Comparison of ENCODE assay signal across 17 cellular contexts in the genomic region with DNA sequence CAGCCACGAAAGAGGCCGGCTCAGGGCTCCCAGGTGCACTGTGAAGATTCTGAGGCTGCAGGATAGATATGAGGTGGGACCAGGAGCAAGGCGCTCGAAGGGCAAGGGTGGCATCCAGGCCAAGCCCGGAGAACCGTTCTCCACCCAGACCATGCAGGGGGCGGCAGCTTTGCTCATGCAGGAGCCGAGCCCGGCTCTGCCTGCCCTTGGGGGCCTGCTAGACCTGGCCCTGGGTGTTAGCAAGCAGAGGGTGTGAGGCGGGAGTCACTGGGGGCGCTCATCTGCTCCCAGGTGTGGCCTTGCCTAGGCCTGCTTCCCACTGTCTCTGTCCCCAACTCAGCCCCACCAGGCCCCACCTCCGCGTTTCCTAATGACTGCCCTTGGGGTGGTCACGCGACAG. TPM values are rescaled to one million over a fixed set of nuclear protein-coding genes. Genes with fewer than 3 reads are reported as not detected.
DNase-seq lines count a peak whose midpoint lies in the region; ATAC-seq and TF ChIP-seq lines count a peak whose summit lies in the region.
"Had no signal": no experiment of that assay in that cellular context is flagged by ENCODE, and none has a peak within 500 bp of the region (broad histone marks: within the 10 kb centered on the region; RNA-seq: fewer than 3 reads in every experiment).

No MANE protein-coding gene starts in this region.

- H3K4me3 ChIP-seq in GM23338 (no peak overlapping the region), aorta (ENCODE audit: low read length in 2 of 2) (no peak overlapping the region)
- H3K4me3 ChIP-seq: BLaER1 had no signal

- H3K27ac Mint-ChIP-seq in GM23338 (no peak overlapping the region), osteocyte (ENCODE audit: unreplicated experiment) (no peak overlapping the region)
- H3K27ac Mint-ChIP-seq in activated CD4-positive, alpha-beta T cell treated with anti-CD3 and anti-CD28 coated beads, Interleukin-2, amount 10 ng/mL, durations not matched to agents 7 days and 5 days = no peak overlapping the region
- H3K27ac Mint-ChIP-seq: CD4-positive, alpha-beta memory T cell had no signal

- 92% methylated on average over 15 of the region's 15 CpGs for WGBS in aorta, 2 donors

- H3K4me3 Mint-ChIP-seq in GM23338 (no peak overlapping the region), osteocyte (ENCODE audit: unreplicated experiment) (no peak overlapping the region)
- H3K4me3 Mint-ChIP-seq in activated CD4-positive, alpha-beta T cell treated with anti-CD3 and anti-CD28 coated beads, Interleukin-2, amount 10 ng/mL, durations not matched to agents 7 days and 5 days = no peak overlapping the region
- H3K4me3 Mint-ChIP-seq: CD14-positive monocyte; CD4-positive, alpha-beta memory T cell had no signal

- no peaks in the 10 kb centered on the region for H3K9me2 ChIP-seq in GM23338 (ENCODE audit: insufficient read depth)

- no peaks in the 10 kb centered on the region for H3K9me3 ChIP-seq in aorta (ENCODE audit: control insufficient read depth, low read length)
- H3K9me3 ChIP-seq: BLaER1 had no signal

- intact Hi-C loops in aorta (cut with DNase I) = loop anchor here (5.0 to 10.0 kb wide), 3 partner anchors 685 to 748 kb away; no protein-coding TSS in a partner anchor

- H3K79me2 ChIP-seq in GM23338 (replicated peaks; ENCODE audit: insufficient read depth) = no peaks in the 10 kb centered on the region

- TF ChIP-seq CTCF in GM23338 (conservative IDR thresholded peaks at IDR 0.05; ENCODE audit: low read depth in 2 of 2) = no peak; a peak in 1 of 4 replicates
- TF ChIP-seq CTCF in osteocyte (IDR thresholded peaks at IDR 0.05) = no peak

- H3K27me3 Mint-ChIP-seq in GM23338 (ENCODE audit: insufficient read depth, low read depth, poor library complexity) (no peaks in the 10 kb centered on the region), osteocyte (ENCODE audit: unreplicated experiment) (no peaks in the 10 kb centered on the region)
- H3K27me3 Mint-ChIP-seq in activated CD4-positive, alpha-beta T cell treated with anti-CD3 and anti-CD28 coated beads, Interleukin-2, amount 10 ng/mL, durations not matched to agents 7 days and 5 days = no peaks in the 10 kb centered on the region
- H3K27me3 Mint-ChIP-seq: CD4-positive, alpha-beta memory T cell had no signal

- CTCF ChIA-PET in activated CD4-positive, alpha-beta T cell treated with anti-CD3 and anti-CD28 coated beads, Interleukin-2, amount 10 ng/mL, durations not matched to agents 7 days and 5 days (lab: Charles Lee) = no interaction called here

- POLR2A ChIA-PET in activated CD4-positive, alpha-beta T cell treated with anti-CD3 and anti-CD28 coated beads, Interleukin-2, amount 10 ng/mL, durations not matched to agents 7 days and 5 days (lab: Charles Lee) = no interaction called here

- ATAC-seq in GM23338 = peak; percentile 55
- peak; percentile 12 for ATAC-seq in aorta (ENCODE audit: low FRiP score)

- H3K4me1 Mint-ChIP-seq in GM23338 (no peaks in the 10 kb centered on the region), osteocyte (ENCODE audit: unreplicated experiment) (no peaks in the 10 kb centered on the region)
- no peaks in the 10 kb centered on the region for H3K4me1 Mint-ChIP-seq in activated CD4-positive, alpha-beta T cell treated with anti-CD3 and anti-CD28 coated beads, Interleukin-2, amount 10 ng/mL, durations not matched to agents 7 days and 5 days
- H3K4me1 Mint-ChIP-seq: CD14-positive monocyte; CD4-positive, alpha-beta memory T cell had no signal

- H3K36me3 Mint-ChIP-seq in GM23338 (ENCODE audit: low read depth) = peaks cover 31% of the 10 kb centered on the region
- peaks cover 4% of the 10 kb centered on the region for H3K36me3 Mint-ChIP-seq in osteocyte (ENCODE audit: unreplicated experiment)
- H3K36me3 Mint-ChIP-seq in activated CD4-positive, alpha-beta T cell treated with anti-CD3 and anti-CD28 coated beads, Interleukin-2, amount 10 ng/mL, durations not matched to agents 7 days and 5 days (ENCODE audit: low read depth) = no peaks in the 10 kb centered on the region

- no peak overlapping the region for H3K4me2 ChIP-seq in GM23338
- H3K4me2 ChIP-seq: BLaER1 had no signal

- DNase-seq in GM23338 (ENCODE audit: low spot score) (no peak), islet precursor cell (peak; percentile 35), osteocyte (ENCODE audit: extremely low spot score, unreplicated experiment) (peak; percentile 76), aorta (no peak), NCI-H2171 treated with DMSO at 0.1 percent for 48 hours (lab: John Stamatoyannopoulos, UW) (no peak), GDM1 (lab: John Stamatoyannopoulos, UW) (no peak)
- DNase-seq in activated CD4-positive, alpha-beta T cell treated with anti-CD3 and anti-CD28 coated beads, Interleukin-2, amount 10 ng/mL, durations not matched to agents 7 days and 5 days = no peak
- DNase-seq: 8988T; CD4-positive, alpha-beta memory T cell; DMS153; DMS79; GF-D8; HCEC 1CT; IMR-90 had no signal

- peaks cover 3% of the 10 kb centered on the region for H3F3A ChIP-seq in GM23338 (replicated peaks; ENCODE audit: low read depth)

- H3K36me3 ChIP-seq in GM23338 (ENCODE audit: insufficient read depth) = no peaks in the 10 kb centered on the region
- peaks cover 0 to under 1% of the 10 kb centered on the region in 2 donors for H3K36me3 ChIP-seq in aorta (ENCODE audit: control insufficient read depth in 1 of 2, insufficient read depth in 2 of 2, low read length in 1 of 2)

- no peaks in the 10 kb centered on the region for H3K27me3 ChIP-seq in GM23338 (ENCODE audit: insufficient read depth)
- H3K27me3 ChIP-seq in aorta (ENCODE audit: control insufficient read depth in 1 of 2, insufficient read depth in 2 of 2, low read length in 1 of 2) = no peaks in the 10 kb centered on the region
- H3K27me3 ChIP-seq: BLaER1 had no signal

- no peaks in the 10 kb centered on the region for H3K9me3 Mint-ChIP-seq in GM23338
- H3K9me3 Mint-ChIP-seq in osteocyte (ENCODE audit: unreplicated experiment) = no peaks in the 10 kb centered on the region
- H3K9me3 Mint-ChIP-seq in activated CD4-positive, alpha-beta T cell treated with anti-CD3 and anti-CD28 coated beads, Interleukin-2, amount 10 ng/mL, durations not matched to agents 7 days and 5 days = no peaks in the 10 kb centered on the region
- H3K9me3 Mint-ChIP-seq: CD4-positive, alpha-beta memory T cell had no signal

- no peaks in the 10 kb centered on the region for H3K4me1 ChIP-seq in GM23338 (ENCODE audit: insufficient read depth)
- no peaks in the 10 kb centered on the region for H3K4me1 ChIP-seq in aorta (ENCODE audit: control insufficient read depth in 1 of 2, insufficient read depth in 2 of 2, low read length in 2 of 2)
- H3K4me1 ChIP-seq: BLaER1 had no signal

- H4K20me1 ChIP-seq in GM23338 (replicated peaks; ENCODE audit: insufficient read depth) = peaks cover 2% of the 10 kb centered on the region; the same call in 1 of the 2 replicates
- H4K20me1 ChIP-seq: BLaER1 had no signal

- no peak overlapping the region for H2AFZ ChIP-seq in GM23338

- H3K27ac ChIP-seq in GM23338 (ENCODE audit: low read depth) = no peak overlapping the region
- no peak overlapping the region for H3K27ac ChIP-seq in aorta (ENCODE audit: low read depth in 1 of 2, low read length in 2 of 2)
- H3K27ac ChIP-seq: BLaER1, HL-60 had no signal

TF ChIP-seq in GM23338, 12 proteins besides CTCF, POLR2A, EP300 and RAD21 (continues in another document):
- no peak for TF ChIP-seq CREB1 (CRISPR knock-in tag; IDR thresholded peaks at IDR 0.05; ENCODE audit: low read depth)
- no peak for TF ChIP-seq EZH2 (IDR thresholded peaks at IDR 0.05; ENCODE audit: low read depth, unreplicated experiment)
- TF ChIP-seq EZH2phosphoT487 (IDR thresholded peaks at IDR 0.05; ENCODE audit: unreplicated experiment) = no peak

RNA-seq across cellular contexts. Expression of a gene that starts 59.4 kb away (rescaled TPM):
- total RNA-seq in GM23338 (2014; rRNA removed; shearing (Covaris generic)) = 65.9 and 80.4 TPM in 2 replicates
- polyA plus RNA-seq in GM23338 (2016; fragmentation: Nextera tagmentation; extraction: Ambion mirVana) (42.8 and 55.3 TPM in 2 replicates), aorta (10 to 100 TPM in 1 of 2 donors, 1 to 10 TPM in 1; 4.5 to 58.7 TPM)
- total RNA-seq in osteocyte (37.0 and 37.4 TPM in 2 replicates), aorta (10 to 100 TPM; 30.0 to 50.7 TPM)
- total RNA-seq in activated CD4-positive, alpha-beta T cell treated with anti-CD3 and anti-CD28 coated beads, Interleukin-2, amount 10 ng/mL, durations not matched to agents 7 days and 5 days = 10 to 100 TPM; 18.1 to 21.9 TPM

RNA-seq across cellular contexts. Expression of a gene that starts 59.5 kb away (rescaled TPM):
- total RNA-seq in GM23338 (2014; rRNA removed; shearing (Covaris generic)) = 49.3 and 57.3 TPM in 2 replicates
- 18.3 and 18.8 TPM in 2 replicates for polyA plus RNA-seq in GM23338 (2016; fragmentation: Nextera tagmentation; extraction: Ambion mirVana)
- 32.3 and 33.1 TPM in 2 replicates for total RNA-seq in osteocyte
- 10 to 100 TPM; 18.3 to 20.6 TPM for total RNA-seq in aorta
- polyA plus RNA-seq in aorta = 1 to 10 TPM; 7.9 to 9.0 TPM
- total RNA-seq in activated CD4-positive, alpha-beta T cell treated with anti-CD3 and anti-CD28 coated beads, Interleukin-2, amount 10 ng/mL, durations not matched to agents 7 days and 5 days = 10 to 100 TPM; 17.0 to 20.9 TPM

Comparison
In these comparisons a context has a peak if more than half of its experiments do, and no peak if none do; other contexts are left out.
1. DNase-seq: peak in islet precursor cell (single experiment) and osteocyte (single experiment); none in GM23338 (single experiment), aorta (0 of 2), NCI-H2171 treated with DMSO at 0.1 percent for 48 hours (single experiment), GDM1 (single experiment) and activated CD4-positive, alpha-beta T cell treated with anti-CD3 and anti-CD28 coated beads, Interleukin-2, amount 10 ng/mL, durations not matched to agents 7 days and 5 days (single experiment).